In the genomic region with DNA sequence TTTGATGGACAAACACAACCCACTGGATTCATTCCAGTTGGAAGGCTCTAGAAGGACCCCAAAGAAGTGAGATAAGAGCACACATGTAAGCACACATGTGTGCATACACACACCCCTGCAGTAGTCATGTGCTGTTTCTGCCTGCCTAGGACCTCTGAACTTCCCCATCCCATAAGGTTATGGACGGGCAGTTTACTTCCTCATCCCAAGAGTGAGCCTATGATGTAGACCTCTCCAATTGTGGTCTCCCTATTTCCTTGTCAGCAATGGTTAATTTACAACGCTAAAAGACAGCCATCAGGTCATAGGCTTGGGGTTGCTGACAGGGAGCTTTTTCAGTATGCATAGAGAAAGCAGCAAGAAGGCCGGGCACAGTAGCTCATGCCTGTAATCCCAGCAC, we compare ENCODE assay signal across 20 cellular contexts. TPM values are rescaled to one million over a fixed set of nuclear protein-coding genes. Genes with fewer than 3 reads are reported as not detected.
A peak's percentile ranks its signal among the peaks of the same experiment; 100 is the strongest.
DNase-seq lines count a peak whose midpoint lies in the region; ATAC-seq and TF ChIP-seq lines count a peak whose summit lies in the region.
"Had no signal": no experiment of that assay in that cellular context is flagged by ENCODE, and none has a peak within 500 bp of the region (broad histone marks: within the 10 kb centered on the region; RNA-seq: fewer than 3 reads in every experiment).

No MANE protein-coding gene starts in this region.

- peaks cover 18% of the 10 kb centered on the region for H4K20me1 ChIP-seq in OCI-LY7 (ENCODE audit: insufficient read depth, low read length)

- CTCF ChIA-PET in OCI-LY7 (lab: Charles Lee; ENCODE audit: unreplicated experiment), result no interaction called here

- no peak for ATAC-seq in CD4-positive, CD25-positive, alpha-beta regulatory T cell (ENCODE audit: low read depth in 2 of 2)
- ATAC-seq in T-helper 17 cell, result no peak
- peak; percentile 35 for ATAC-seq in lung (ENCODE audit: insufficient read depth, low FRiP score)
- ATAC-seq: activated T-cell treated with anti-CD3 and anti-CD28 coated beads, Interleukin-2, amount 50 U/mL, for 4 hours had no signal

- peak overlapping the region in 2 of 3 donors; percentile 12 to 55 for H3K27ac Mint-ChIP-seq in CD4-positive, CD25-positive, alpha-beta regulatory T cell
- peak overlapping the region; percentile 77 for H3K27ac Mint-ChIP-seq in T-helper 17 cell

- peaks cover 0 to 3% (median 0%) of the 10 kb centered on the region in 7 donors for H3K9me3 Mint-ChIP-seq in CD4-positive, CD25-positive, alpha-beta regulatory T cell
- H3K9me3 Mint-ChIP-seq: activated T-cell treated with anti-CD3 and anti-CD28 coated beads, Interleukin-2, amount 50 U/mL, for 4 hours had no signal

- H3K27me3 Mint-ChIP-seq in CD4-positive, CD25-positive, alpha-beta regulatory T cell, result peaks cover 5% of the 10 kb centered on the region
- H3K27me3 Mint-ChIP-seq in T-helper 17 cell, result no peaks in the 10 kb centered on the region

- H3K9me2 ChIP-seq in OCI-LY7 (ENCODE audit: insufficient read depth, low read length), result no peaks in the 10 kb centered on the region

- POLR2A ChIA-PET in OCI-LY7 (lab: Charles Lee), result no interaction called here

- H3K4me1 Mint-ChIP-seq in CD4-positive, CD25-positive, alpha-beta regulatory T cell, result peaks cover 26 to 73% (median 35%) of the 10 kb centered on the region in 4 donors
- H3K4me1 Mint-ChIP-seq in T-helper 17 cell, result peaks cover 31% of the 10 kb centered on the region

- H2AFZ ChIP-seq in OCI-LY7 (ENCODE audit: low read length), result no peak overlapping the region

- no TSS peak for BruUV-seq in OCI-LY7 (replicated peaks; lab: Mats Ljungman, UMichigan)

- TF ChIP-seq CTCF in lung (IDR thresholded peaks at IDR 0.05; ENCODE audit: control extremely low read depth, extremely low read depth) (no peak), OCI-LY7 (conservative IDR thresholded peaks at IDR 0.05; ENCODE audit: low read length) (no peak)

- 47 to 78% methylated on average over 3 of the region's 3 CpGs for WGBS in lung, 2 donors

- H3K9me3 ChIP-seq in CD4-positive, CD25-positive, alpha-beta regulatory T cell (ENCODE audit: control insufficient read depth in 2 of 2, low read length in 2 of 2), result no peaks in the 10 kb centered on the region
- H3K9me3 ChIP-seq in T-helper 17 cell (ENCODE audit: control insufficient read depth, low read length, poor library complexity, severe bottlenecking) (no peaks in the 10 kb centered on the region), lung (ENCODE audit: control insufficient read depth in 2 of 2, insufficient read depth in 1 of 2, low read length in 1 of 2) (no peaks in the 10 kb centered on the region), OCI-LY7 (ENCODE audit: low read length) (no peaks in the 10 kb centered on the region)
- H3K9me3 ChIP-seq: testis had no signal

- H3K4me3 Mint-ChIP-seq in CD4-positive, CD25-positive, alpha-beta regulatory T cell, result peak overlapping the region in 2 of 4 donors; percentile 59 to 88
- H3K4me3 Mint-ChIP-seq in T-helper 17 cell, result peak overlapping the region; percentile 5
- H3K4me3 Mint-ChIP-seq: activated T-cell treated with anti-CD3 and anti-CD28 coated beads, Interleukin-2, amount 50 U/mL, for 4 hours had no signal

- no peak for DNase-seq in CD4-positive, CD25-positive, alpha-beta regulatory T cell
- DNase-seq in KBM-7 (peak; percentile 67), T-helper 17 cell (no peak), lung (ENCODE audit: low spot score) (no peak), superior temporal gyrus (ENCODE audit: extremely low spot score) (no peak), OCI-LY7 (ENCODE audit: low spot score) (no peak), NCI-H1694 treated with DMSO at 0.1 percent for 48 hours (lab: John Stamatoyannopoulos, UW) (no peak), T-helper 1 cell (no peak)
- DNase-seq: activated CD4-positive, alpha-beta T cell treated with anti-CD3 and anti-CD28 coated beads, Interleukin-2, amount 50 U/mL, for 1 hour; activated T-cell treated with anti-CD3 and anti-CD28 coated beads, Interleukin-2, amount 50 U/mL, for 4 hours; amygdala; DMS79 treated with DMSO at 0.1 percent for 48 hours; mesenchymal stem cell; NCI-H2029 treated with DMSO at 0.1 percent for 48 hours; NCI-H774; RPMI8226; stimulated activated CD4-positive, alpha-beta T cell treated with anti-CD3 and anti-CD28 coated beads, Interleukin-2, amount 100 ng/mL, for 24 hours; T1000; testis had no signal

- in situ Hi-C loops in KBM-7 (cut with MboI; ENCODE audit: low pct_unique_long_range_greater_than_20kb, low sequenced_read_pairs), result no loop called here

- peaks cover 24% of the 10 kb centered on the region for H3K36me3 ChIP-seq in CD4-positive, CD25-positive, alpha-beta regulatory T cell (ENCODE audit: control insufficient read depth, insufficient read depth, low read length)
- H3K36me3 ChIP-seq in lung (ENCODE audit: control insufficient read depth in 2 of 2, insufficient read depth in 2 of 2, low read length in 2 of 2), result peaks cover 0 to 6% of the 10 kb centered on the region in 2 donors
- peaks cover 42% of the 10 kb centered on the region for H3K36me3 ChIP-seq in OCI-LY7 (ENCODE audit: insufficient read depth, low read length)

- peaks cover 18% of the 10 kb centered on the region for H3K36me3 Mint-ChIP-seq in CD4-positive, CD25-positive, alpha-beta regulatory T cell
- peaks cover 4% of the 10 kb centered on the region for H3K36me3 Mint-ChIP-seq in T-helper 17 cell (ENCODE audit: low read depth)

- H3K27me3 ChIP-seq in CD4-positive, CD25-positive, alpha-beta regulatory T cell (ENCODE audit: control insufficient read depth, insufficient read depth, low read length), result no peaks in the 10 kb centered on the region
- no peaks in the 10 kb centered on the region for H3K27me3 ChIP-seq in lung (ENCODE audit: control insufficient read depth, insufficient read depth)
- H3K27me3 ChIP-seq: testis had no signal

- H3K27ac ChIP-seq in CD4-positive, CD25-positive, alpha-beta regulatory T cell (ENCODE audit: insufficient read depth, low read length, poor library complexity, severe bottlenecking), result no peak overlapping the region
- H3K27ac ChIP-seq in lung (ENCODE audit: low read depth in 1 of 2, low read length in 1 of 2) (no peak overlapping the region), OCI-LY7 (ENCODE audit: low read depth, low read length, poor library complexity, severe bottlenecking) (no peak overlapping the region)
- H3K27ac ChIP-seq: testis had no signal

- peaks cover 23% of the 10 kb centered on the region for H3K4me1 ChIP-seq in CD4-positive, CD25-positive, alpha-beta regulatory T cell (ENCODE audit: control insufficient read depth, insufficient read depth, low read length, poor library complexity, severe bottlenecking)
- H3K4me1 ChIP-seq in lung (ENCODE audit: control insufficient read depth in 2 of 2, insufficient read depth in 2 of 2, low read length in 2 of 2), result peaks cover 9% of the 10 kb centered on the region in 2 donors
- peaks cover 18% of the 10 kb centered on the region for H3K4me1 ChIP-seq in OCI-LY7 (ENCODE audit: insufficient read depth, low read length, poor library complexity, severe bottlenecking)

- H3K4me2 ChIP-seq in OCI-LY7 (ENCODE audit: low read length), result no peak overlapping the region

- intact Hi-C loops in OCI-LY7 (cut with micrococcal nuclease; ENCODE audit: unreplicated experiment), result no loop called here

- H3K79me2 ChIP-seq in OCI-LY7 (ENCODE audit: insufficient read depth, low read depth, low read length), result peaks cover 88% of the 10 kb centered on the region

- no peak overlapping the region for H3K4me3 ChIP-seq in CD4-positive, CD25-positive, alpha-beta regulatory T cell (ENCODE audit: low read depth, low read length)
- H3K4me3 ChIP-seq in lung, result no peak overlapping the region
- H3K4me3 ChIP-seq in OCI-LY7 (ENCODE audit: low read depth, low read length, poor library complexity, severe bottlenecking), result no peak overlapping the region
- H3K4me3 ChIP-seq: testis had no signal

RNA-seq across cellular contexts. Expression of a gene that starts 15.4 kb away (rescaled TPM):
- 264 TPM for total RNA-seq in CD4-positive, CD25-positive, alpha-beta regulatory T cell
- 100 to 1,000 TPM in 3 of 4 donors, 10 to 100 TPM in 1; 94.6 to 118 (median 108) TPM for polyA plus RNA-seq in CD4-positive, CD25-positive, alpha-beta regulatory T cell
- total RNA-seq in T-helper 17 cell (100 to 1,000 TPM; 197 to 231 TPM), lung (100 to 1,000 TPM; 140 to 141 TPM), OCI-LY7 (2022) (136 and 139 TPM in 2 replicates)
- polyA plus RNA-seq in lung, result 10 to 100 TPM; 27.1 to 73.4 TPM
- total RNA-seq in OCI-LY7 (2014; rRNA removed; shearing (Covaris generic)), result 87.8 and 90.2 TPM in 2 replicates

RNA-seq across cellular contexts. Expression of a gene that starts 55.8 kb away (rescaled TPM):
- not detected for total RNA-seq in CD4-positive, CD25-positive, alpha-beta regulatory T cell
- not detected for polyA plus RNA-seq in CD4-positive, CD25-positive, alpha-beta regulatory T cell
- total RNA-seq in T-helper 17 cell (not detected), lung (under 1 TPM; 0.09 to 0.21 TPM), OCI-LY7 (2022) (0.42 and 0.55 TPM in 2 replicates)
- under 1 TPM; 0.06 to 0.07 TPM for polyA plus RNA-seq in lung
- total RNA-seq in OCI-LY7 (2014; rRNA removed; shearing (Covaris generic)), result 0.13 and 0.33 TPM in 2 replicates
- total RNA-seq: endothelial cell of umbilical vein had no signal
- polyA plus RNA-seq: endothelial cell of umbilical vein had no signal
